ENCODE assay signal across 23 cellular contexts in the genomic region with DNA sequence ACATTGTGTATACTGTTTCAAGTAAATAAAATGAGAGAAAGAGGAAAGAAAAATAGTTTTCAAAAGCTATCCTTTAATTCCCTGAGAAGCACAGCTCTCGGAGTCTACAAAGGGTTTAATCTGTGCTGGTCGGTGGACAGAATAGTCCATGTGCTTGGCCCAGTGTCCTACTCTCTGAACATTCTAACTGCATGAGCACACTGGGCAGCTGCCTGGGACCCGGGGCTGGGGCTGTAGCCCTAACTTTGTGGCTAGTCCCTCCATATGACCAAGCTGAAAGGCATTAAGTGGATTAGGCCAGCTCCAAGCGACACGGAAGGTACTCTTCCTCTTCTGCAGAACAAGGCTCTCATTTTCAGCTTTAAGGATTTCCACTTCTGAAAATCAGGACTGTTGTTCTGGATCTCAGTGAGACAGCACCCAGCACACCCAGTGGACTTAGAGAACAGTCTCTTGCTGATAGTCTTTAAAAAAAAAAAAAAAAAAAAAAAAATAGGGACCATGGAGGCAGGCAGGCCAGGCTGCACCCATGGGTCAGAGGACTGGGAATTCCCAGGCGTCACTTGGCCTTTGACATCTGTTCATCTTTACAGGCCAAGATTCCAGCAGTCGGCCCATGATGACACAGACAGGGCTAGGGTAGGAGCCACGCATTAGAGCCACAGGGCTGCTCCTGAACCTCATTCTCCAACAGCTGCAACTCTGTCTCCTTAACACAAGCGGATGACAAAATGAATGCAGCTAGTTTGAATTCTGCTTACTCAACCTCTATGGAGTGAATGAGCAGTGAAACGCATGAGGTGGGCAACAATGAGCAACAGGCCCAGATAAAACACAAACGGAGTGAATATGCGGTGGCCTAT.
A peak's percentile ranks its signal among the peaks of the same experiment; 100 is the strongest.
DNase-seq lines count a peak whose midpoint lies in the region; ATAC-seq and TF ChIP-seq lines count a peak whose summit lies in the region.
"Had no signal": no experiment of that assay in that cellular context is flagged by ENCODE, and none has a peak within 500 bp of the region (broad histone marks: within the 10 kb centered on the region; RNA-seq: fewer than 3 reads in every experiment).

No MANE protein-coding gene starts in this region.

- intact Hi-C loops in esophagus squamous epithelium (cut with DNase I): no loop called here

- DNase-seq in AG08396 (ENCODE audit: low spot score) (peak; percentile 43), esophagus squamous epithelium (lab: John Stamatoyannopoulos, UW) (no peak), RPMI8226 (no peak), ACHN (no peak)
- DNase-seq: activated naive CD4-positive, alpha-beta T cell treated with anti-CD3 and anti-CD28 coated beads for 36 hours; activated T-cell treated with anti-CD3 and anti-CD28 coated beads, Interleukin-2, amount 50 U/mL, for 4 hours; CD4-positive, CD25-positive, alpha-beta regulatory T cell; DMS 273 treated with DMSO at 0.1 percent for 48 hours; dorsolateral prefrontal cortex; immature natural killer cell; Kasumi-1; NCI-H1048; NCI-H1930; NCI-H748 treated with DMSO at 0.1 percent for 48 hours; nucleus accumbens; OCI-M1; Right ventricle myocardium superior had no signal

- H3K4me3 ChIP-seq in esophagus squamous epithelium (no peak overlapping the region), neutrophil (ENCODE audit: low read depth in 1 of 2, low read length in 1 of 2) (no peak overlapping the region)
- H3K4me3 ChIP-seq: cardiac muscle cell, dorsolateral prefrontal cortex, left lung had no signal

- 76 to 82% methylated on average over 9 to 11 of the region's 12 CpGs for WGBS in esophagus squamous epithelium, 2 donors

- H3K27ac ChIP-seq in KOPT-K1 (ENCODE audit: low read depth, low read length, poor library complexity, severe bottlenecking) (peak overlapping the region; percentile 76), esophagus squamous epithelium (peak overlapping the region in 3 of 4 donors; percentile 30 to 94 (median 89)), neutrophil (peak overlapping the region; percentile 85)
- H3K27ac ChIP-seq: cardiac muscle cell, dorsolateral prefrontal cortex had no signal

- TF ChIP-seq CTCF in esophagus squamous epithelium (IDR thresholded peaks at IDR 0.05): no peak
- TF ChIP-seq CTCF in neutrophil (IDR thresholded peaks at IDR 0.05): no peak

- ATAC-seq in GM21825 (IDR thresholded peaks at IDR 0.05; ENCODE audit: unreplicated experiment) (no peak), HG03571 (IDR thresholded peaks at IDR 0.05; ENCODE audit: unreplicated experiment) (no peak)
- ATAC-seq: activated T-cell treated with anti-CD3 and anti-CD28 coated beads, Interleukin-2, amount 50 U/mL, for 4 hours; left lung had no signal

- H3K4me1 ChIP-seq in esophagus squamous epithelium: peaks cover 31 to 73% (median 47%) of the 10 kb centered on the region in 3 donors
- peaks cover 88 to 90% of the 10 kb centered on the region in 2 experiments for H3K4me1 ChIP-seq in neutrophil (ENCODE audit: control insufficient read depth in 1 of 2, insufficient read depth in 1 of 2, low read depth in 1 of 2, low read length in 1 of 2)

- in situ Hi-C loops in ACHN (cut with HindIII; ENCODE audit: low pct_ligation_motif_present, low pct_unique_long_range_greater_than_20kb, low sequenced_read_pairs): no loop called here

- H3K27me3 ChIP-seq in esophagus squamous epithelium (no peaks in the 10 kb centered on the region), neutrophil (no peaks in the 10 kb centered on the region)
- H3K27me3 ChIP-seq: cardiac muscle cell, dorsolateral prefrontal cortex, left lung had no signal

- H3K36me3 ChIP-seq in KOPT-K1 (ENCODE audit: insufficient read depth, low read length) (no peaks in the 10 kb centered on the region), esophagus squamous epithelium (no peaks in the 10 kb centered on the region), neutrophil (no peaks in the 10 kb centered on the region)
- H3K36me3 ChIP-seq: cardiac muscle cell, left lung had no signal

- H3K9me3 ChIP-seq in KOPT-K1 (ENCODE audit: insufficient read depth, low read length, poor library complexity, severe bottlenecking) (no peaks in the 10 kb centered on the region), esophagus squamous epithelium (no peaks in the 10 kb centered on the region), neutrophil (no peaks in the 10 kb centered on the region)
- H3K9me3 ChIP-seq: left lung had no signal

- TF ChIP-seq POLR2A in esophagus squamous epithelium (IDR thresholded peaks at IDR 0.05): no peak
